In genomic region chrX:57908972-57909594, GRCh38 we compare ENCODE assay signal across 8 cellular contexts. TPM values are rescaled to one million over a fixed set of nuclear protein-coding genes. Genes with fewer than 3 reads are reported as not detected.
DNase-seq lines count a peak whose midpoint lies in the region; ATAC-seq and TF ChIP-seq lines count a peak whose summit lies in the region.
"Not testable (repeated sequence)": the region's sequence is repeated elsewhere in the genome, so short reads cannot be mapped to it uniquely, and the experiment has no call there.

No MANE protein-coding gene starts in this region.

- H3K36me3 ChIP-seq in DND-41 (ENCODE audit: insufficient read depth, low read length), result peaks cover 15% of the 10 kb centered on the region; the same call in 1 of the 2 replicates
- not testable (repeated sequence) for H3K36me3 ChIP-seq in SK-N-MC (ENCODE audit: insufficient read depth, low read length); gastrocnemius medialis; aorta (ENCODE audit: control insufficient read depth in 1 of 2, insufficient read depth in 2 of 2, low read length in 1 of 2)

- peak; percentile 8 for DNase-seq in DND-41
- not testable (repeated sequence) for DNase-seq in LNCaP clone FGC (ENCODE audit: low read depth); SK-N-MC (ENCODE audit: low read depth, low spot score); epithelial cell of prostate (ENCODE audit: low read depth, low spot score); gastrocnemius medialis; aorta

- H4K20me1 ChIP-seq in DND-41 (ENCODE audit: insufficient read depth, low read length), result not testable (repeated sequence)

- H3K4me1 ChIP-seq in DND-41 (ENCODE audit: insufficient read depth, low read length), result peaks cover 40% of the 10 kb centered on the region
- peaks cover 19 to 32% of the 10 kb centered on the region in 2 donors for H3K4me1 ChIP-seq in gastrocnemius medialis
- not testable (repeated sequence) for H3K4me1 ChIP-seq in aorta (ENCODE audit: control insufficient read depth in 1 of 2, insufficient read depth in 2 of 2, low read length in 2 of 2)

- H3K27ac ChIP-seq in DND-41 (ENCODE audit: low read length), result peak overlapping the region; percentile 47; the same call in 1 of the 2 replicates
- not testable (repeated sequence) for H3K27ac ChIP-seq in SK-N-MC
- H3K27ac ChIP-seq in angular gyrus (ENCODE audit: low read depth, low read length), result peak overlapping the region; percentile 76
- peak overlapping the region; percentile 70 for H3K27ac ChIP-seq in epithelial cell of prostate
- H3K27ac ChIP-seq in layer of hippocampus (ENCODE audit: low read depth, low read length), result peak overlapping the region; percentile 68
- peak overlapping the region; percentile 74 to 95 (median 91) for H3K27ac ChIP-seq in gastrocnemius medialis
- peak overlapping the region; percentile 33 to 47 for H3K27ac ChIP-seq in aorta (ENCODE audit: low read depth in 1 of 2, low read length in 2 of 2)

- H3K9ac ChIP-seq in DND-41 (ENCODE audit: low read depth, low read length), result peak overlapping the region; percentile 54
- H3K9ac ChIP-seq in SK-N-MC (ENCODE audit: insufficient read length), result not testable (repeated sequence)

- H3K4me2 ChIP-seq in DND-41 (ENCODE audit: insufficient read depth, low read length), result peak overlapping the region; percentile 61

- ATAC-seq in DND-41 (ENCODE audit: insufficient read depth, low read depth) (peak; percentile 3; the same call in 1 of the 3 replicates), aorta (ENCODE audit: low FRiP score) (peak; percentile 49)
- not testable (repeated sequence) for ATAC-seq in gastrocnemius medialis

- WGBS in aorta, 2 donors, result 72 to 74% methylated on average over 25 to 28 of the region's 28 CpGs

- H3K79me2 ChIP-seq in DND-41 (ENCODE audit: insufficient read depth, low read length), result peaks cover 21% of the 10 kb centered on the region; the same call in 1 of the 2 replicates

- not testable (repeated sequence) for H3K9me3 ChIP-seq in DND-41 (ENCODE audit: insufficient read depth, low read length, severe bottlenecking); SK-N-MC (ENCODE audit: low read depth, low read length); gastrocnemius medialis; aorta (ENCODE audit: control insufficient read depth, low read length)

- TF ChIP-seq POLR2A in gastrocnemius medialis (IDR thresholded peaks at IDR 0.05), result not testable (repeated sequence)

- peak overlapping the region; percentile 47; the same call in 1 of the 2 replicates for H2AFZ ChIP-seq in DND-41 (ENCODE audit: low read depth, low read length)

- in situ Hi-C loops in gastrocnemius medialis (cut with MboI; ENCODE audit: low sequenced_read_pairs in 4 of 4), result loop anchor here in 2 of 4 donors (25.0 kb wide), 2 partner anchors 322 to 1097 kb away; partner anchors contain the start of gene ZXDB (in 1 of the 2)

- H3K27me3 ChIP-seq in DND-41 (ENCODE audit: insufficient read depth, low read length, poor library complexity); layer of hippocampus (ENCODE audit: control insufficient read depth, insufficient read depth, low read length); gastrocnemius medialis; aorta (ENCODE audit: control insufficient read depth in 1 of 2, insufficient read depth in 2 of 2, low read length in 1 of 2): not testable (repeated sequence)

- not testable (repeated sequence) for TF ChIP-seq CTCF in DND-41 (IDR thresholded peaks at IDR 0.05; ENCODE audit: borderline replicate concordance, extremely low read depth, low read length, poor library complexity, severe bottlenecking); LNCaP clone FGC (IDR thresholded peaks at IDR 0.05; ENCODE audit: control insufficient read depth, extremely low read depth, insufficient read depth); gastrocnemius medialis (IDR thresholded peaks at IDR 0.05 in 4 of 5, conservative IDR thresholded peaks at IDR 0.05 in 1 of 5)

- intact Hi-C loops in gastrocnemius medialis (cut with DNase I; ENCODE audit: low total_unique reads), result not testable (repeated sequence)
- intact Hi-C loops in aorta (cut with DNase I), result loop anchor here in 1 of 2 donors (10.0 kb wide), 1 partner anchor 314 kb away; the partner anchor contains the start of gene ZXDB

- H3K4me3 ChIP-seq in DND-41 (ENCODE audit: low read depth in 1 of 2, low read length in 2 of 2) (peak overlapping the region in 1 of 2 experiments; percentile 58; a peak in 3 of 4 replicates), LNCaP clone FGC (ENCODE audit: low read depth, low read length) (peak overlapping the region; percentile 48), SK-N-MC (peak overlapping the region; percentile 64), gastrocnemius medialis (peak overlapping the region; percentile 53 to 71 (median 64)), aorta (ENCODE audit: low read length in 2 of 2) (peak overlapping the region in 1 of 2 donors; percentile 17)

RNA-seq across cellular contexts. Expression of gene ZXDA, which starts 1.2 kb away (rescaled TPM):
- 1 to 10 TPM; 1.8 to 4.8 (median 2.2) TPM for total RNA-seq in gastrocnemius medialis
- 1 to 10 TPM; 5.5 to 6.2 TPM for total RNA-seq in aorta
- 1 to 10 TPM in 1 of 2 donors, under 1 TPM in 1; 0.50 to 2.2 TPM for polyA plus RNA-seq in aorta
